ENCODE assay signal across 1 cellular context in genomic region chr20:62232194-62232593, GRCh38.
TF ChIP-seq lines count a peak whose summit lies in the region.

No MANE protein-coding gene starts in this region.

TF ChIP-seq in HepG2, 621 proteins besides CTCF, POLR2A, EP300 and RAD21:
- TF ChIP-seq MEIS2 (CRISPR knock-in tag; IDR thresholded peaks at IDR 0.05) (no peak), ZNF224 (CRISPR knock-in tag; IDR thresholded peaks at IDR 0.05) (no peak), ZNF841 (CRISPR knock-in tag; IDR thresholded peaks at IDR 0.05; ENCODE audit: borderline replicate concordance) (no peak), ZNF354B (CRISPR knock-in tag; IDR thresholded peaks at IDR 0.05) (no peak), ZNF263 (CRISPR knock-in tag; IDR thresholded peaks at IDR 0.05) (peak; percentile 73), HNRNPL (IDR thresholded peaks at IDR 0.05; ENCODE audit: low read depth, low read length) (0 out of 2 replicates have a peak, but pooled peaks have one; percentile 40), MIER2 (CRISPR knock-in tag; IDR thresholded peaks at IDR 0.05) (no peak), ZNF7 (CRISPR knock-in tag; IDR thresholded peaks at IDR 0.05) (no peak), ESRRA (CRISPR knock-in tag; IDR thresholded peaks at IDR 0.05; ENCODE audit: low read depth) (no peak), ATF6 (CRISPR knock-in tag; conservative IDR thresholded peaks at IDR 0.05) (no peak)
- TF ChIP-seq, protein P1, sequence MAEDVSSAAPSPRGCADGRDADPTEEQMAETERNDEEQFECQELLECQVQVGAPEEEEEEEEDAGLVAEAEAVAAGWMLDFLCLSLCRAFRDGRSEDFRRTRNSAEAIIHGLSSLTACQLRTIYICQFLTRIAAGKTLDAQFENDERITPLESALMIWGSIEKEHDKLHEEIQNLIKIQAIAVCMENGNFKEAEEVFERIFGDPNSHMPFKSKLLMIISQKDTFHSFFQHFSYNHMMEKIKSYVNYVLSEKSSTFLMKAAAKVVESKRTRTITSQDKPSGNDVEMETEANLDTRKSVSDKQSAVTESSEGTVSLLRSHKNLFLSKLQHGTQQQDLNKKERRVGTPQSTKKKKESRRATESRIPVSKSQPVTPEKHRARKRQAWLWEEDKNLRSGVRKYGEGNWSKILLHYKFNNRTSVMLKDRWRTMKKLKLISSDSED (CRISPR knock-in tag; IDR thresholded peaks at IDR 0.05): no peak
- TF ChIP-seq, protein P2, sequence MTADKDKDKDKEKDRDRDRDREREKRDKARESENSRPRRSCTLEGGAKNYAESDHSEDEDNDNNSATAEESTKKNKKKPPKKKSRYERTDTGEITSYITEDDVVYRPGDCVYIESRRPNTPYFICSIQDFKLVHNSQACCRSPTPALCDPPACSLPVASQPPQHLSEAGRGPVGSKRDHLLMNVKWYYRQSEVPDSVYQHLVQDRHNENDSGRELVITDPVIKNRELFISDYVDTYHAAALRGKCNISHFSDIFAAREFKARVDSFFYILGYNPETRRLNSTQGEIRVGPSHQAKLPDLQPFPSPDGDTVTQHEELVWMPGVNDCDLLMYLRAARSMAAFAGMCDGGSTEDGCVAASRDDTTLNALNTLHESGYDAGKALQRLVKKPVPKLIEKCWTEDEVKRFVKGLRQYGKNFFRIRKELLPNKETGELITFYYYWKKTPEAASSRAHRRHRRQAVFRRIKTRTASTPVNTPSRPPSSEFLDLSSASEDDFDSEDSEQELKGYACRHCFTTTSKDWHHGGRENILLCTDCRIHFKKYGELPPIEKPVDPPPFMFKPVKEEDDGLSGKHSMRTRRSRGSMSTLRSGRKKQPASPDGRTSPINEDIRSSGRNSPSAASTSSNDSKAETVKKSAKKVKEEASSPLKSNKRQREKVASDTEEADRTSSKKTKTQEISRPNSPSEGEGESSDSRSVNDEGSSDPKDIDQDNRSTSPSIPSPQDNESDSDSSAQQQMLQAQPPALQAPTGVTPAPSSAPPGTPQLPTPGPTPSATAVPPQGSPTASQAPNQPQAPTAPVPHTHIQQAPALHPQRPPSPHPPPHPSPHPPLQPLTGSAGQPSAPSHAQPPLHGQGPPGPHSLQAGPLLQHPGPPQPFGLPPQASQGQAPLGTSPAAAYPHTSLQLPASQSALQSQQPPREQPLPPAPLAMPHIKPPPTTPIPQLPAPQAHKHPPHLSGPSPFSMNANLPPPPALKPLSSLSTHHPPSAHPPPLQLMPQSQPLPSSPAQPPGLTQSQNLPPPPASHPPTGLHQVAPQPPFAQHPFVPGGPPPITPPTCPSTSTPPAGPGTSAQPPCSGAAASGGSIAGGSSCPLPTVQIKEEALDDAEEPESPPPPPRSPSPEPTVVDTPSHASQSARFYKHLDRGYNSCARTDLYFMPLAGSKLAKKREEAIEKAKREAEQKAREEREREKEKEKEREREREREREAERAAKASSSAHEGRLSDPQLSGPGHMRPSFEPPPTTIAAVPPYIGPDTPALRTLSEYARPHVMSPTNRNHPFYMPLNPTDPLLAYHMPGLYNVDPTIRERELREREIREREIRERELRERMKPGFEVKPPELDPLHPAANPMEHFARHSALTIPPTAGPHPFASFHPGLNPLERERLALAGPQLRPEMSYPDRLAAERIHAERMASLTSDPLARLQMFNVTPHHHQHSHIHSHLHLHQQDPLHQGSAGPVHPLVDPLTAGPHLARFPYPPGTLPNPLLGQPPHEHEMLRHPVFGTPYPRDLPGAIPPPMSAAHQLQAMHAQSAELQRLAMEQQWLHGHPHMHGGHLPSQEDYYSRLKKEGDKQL (CRISPR knock-in tag; IDR thresholded peaks at IDR 0.05; ENCODE audit: low read depth): no peak
- TF ChIP-seq, protein P3, sequence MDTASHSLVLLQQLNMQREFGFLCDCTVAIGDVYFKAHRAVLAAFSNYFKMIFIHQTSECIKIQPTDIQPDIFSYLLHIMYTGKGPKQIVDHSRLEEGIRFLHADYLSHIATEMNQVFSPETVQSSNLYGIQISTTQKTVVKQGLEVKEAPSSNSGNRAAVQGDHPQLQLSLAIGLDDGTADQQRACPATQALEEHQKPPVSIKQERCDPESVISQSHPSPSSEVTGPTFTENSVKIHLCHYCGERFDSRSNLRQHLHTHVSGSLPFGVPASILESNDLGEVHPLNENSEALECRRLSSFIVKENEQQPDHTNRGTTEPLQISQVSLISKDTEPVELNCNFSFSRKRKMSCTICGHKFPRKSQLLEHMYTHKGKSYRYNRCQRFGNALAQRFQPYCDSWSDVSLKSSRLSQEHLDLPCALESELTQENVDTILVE (CRISPR knock-in tag; IDR thresholded peaks at IDR 0.05): no peak
